In genomic region chr4:71009796-71010588, GRCh38 we compare ENCODE assay signal across 8 cellular contexts. TPM values are rescaled to one million over a fixed set of nuclear protein-coding genes. Genes with fewer than 3 reads are reported as not detected.
A peak's percentile ranks its signal among the peaks of the same experiment; 100 is the strongest.
DNase-seq lines count a peak whose midpoint lies in the region; ATAC-seq and TF ChIP-seq lines count a peak whose summit lies in the region.

No MANE protein-coding gene starts in this region.

- H3K79me2 ChIP-seq in DND-41 (ENCODE audit: insufficient read depth, low read length), result peaks cover 91% of the 10 kb centered on the region

- DNase-seq in DND-41, result no peak
- DNase-seq in HuH-7.5 (ENCODE audit: low spot score), result peak; percentile 29
- no peak for DNase-seq in T-helper 2 cell treated with Interferon-gamma antibody and Interleukin-4, amounts not matched to agents 5 μg/mL and 100 μg/mL, for 36 hours (ENCODE audit: low spot score)
- DNase-seq in fibroblast of the aortic adventitia (ENCODE audit: low read depth), result peak; percentile 74
- no peak for DNase-seq in psoas muscle
- DNase-seq in GM19238 (ENCODE audit: insufficient read length, low spot score), result no peak
- DNase-seq in activated CD4-positive, alpha-beta T cell treated with anti-CD3 and anti-CD28 coated beads, Interleukin-2, amount 50 U/mL, for 48 hours, result no peak

- no peak overlapping the region for H3K4me3 ChIP-seq in DND-41 (ENCODE audit: low read depth in 1 of 2, low read length in 2 of 2)
- no peak overlapping the region for H3K4me3 ChIP-seq in fibroblast of the aortic adventitia (ENCODE audit: low read depth, low read length)
- H3K4me3 ChIP-seq in psoas muscle, result no peak overlapping the region

- H3K27me3 ChIP-seq in DND-41 (ENCODE audit: insufficient read depth, low read length, poor library complexity) (no peaks in the 10 kb centered on the region), psoas muscle (ENCODE audit: insufficient read depth in 3 of 3, low read length in 2 of 3) (no peaks in the 10 kb centered on the region)

- peaks cover 52% of the 10 kb centered on the region for H3K36me3 Mint-ChIP-seq in T-helper 2 cell treated with Interferon-gamma antibody and Interleukin-4, amounts not matched to agents 5 μg/mL and 100 μg/mL, for 36 hours (ENCODE audit: low read depth)

- peaks cover 31% of the 10 kb centered on the region for H3K4me1 Mint-ChIP-seq in T-helper 2 cell treated with Interferon-gamma antibody and Interleukin-4, amounts not matched to agents 5 μg/mL and 100 μg/mL, for 36 hours (ENCODE audit: low read depth)

- peak overlapping the region; percentile 23; the same call in 1 of the 2 replicates for H3K27ac ChIP-seq in DND-41 (ENCODE audit: low read length)
- no peak overlapping the region for H3K27ac ChIP-seq in psoas muscle

- 3 to 9% (median 7%) methylated on average over 3 of the region's 3 CpGs for WGBS in psoas muscle, 3 donors

- ATAC-seq in DND-41 (ENCODE audit: insufficient read depth, low read depth), result peak; percentile 73
- peak; percentile 57 for ATAC-seq in GM19023 (IDR thresholded peaks at IDR 0.05; ENCODE audit: unreplicated experiment)
- peak in 1 of 4 donors; percentile 61 for ATAC-seq in psoas muscle

- H3K27me3 Mint-ChIP-seq in T-helper 2 cell treated with Interferon-gamma antibody and Interleukin-4, amounts not matched to agents 5 μg/mL and 100 μg/mL, for 36 hours (ENCODE audit: low read depth), result no peaks in the 10 kb centered on the region

- intact Hi-C loops in psoas muscle (cut with DNase I), result no loop called here

- no peak overlapping the region for H3K9ac ChIP-seq in DND-41 (ENCODE audit: low read depth, low read length)

- H3K4me3 Mint-ChIP-seq in T-helper 2 cell treated with Interferon-gamma antibody and Interleukin-4, amounts not matched to agents 5 μg/mL and 100 μg/mL, for 36 hours, result peak overlapping the region; percentile 22

- H3K9me3 Mint-ChIP-seq in T-helper 2 cell treated with Interferon-gamma antibody and Interleukin-4, amounts not matched to agents 5 μg/mL and 100 μg/mL, for 36 hours, result peaks cover 14% of the 10 kb centered on the region

- H3K4me2 ChIP-seq in DND-41 (ENCODE audit: insufficient read depth, low read length), result peak overlapping the region; percentile 5; the same call in 1 of the 2 replicates

- peaks cover 58% of the 10 kb centered on the region for H4K20me1 ChIP-seq in DND-41 (ENCODE audit: insufficient read depth, low read length)

- H3K36me3 ChIP-seq in DND-41 (ENCODE audit: insufficient read depth, low read length) (peaks cover 69% of the 10 kb centered on the region), psoas muscle (ENCODE audit: insufficient read depth in 1 of 2, low read depth in 1 of 2) (no peaks in the 10 kb centered on the region)

- H3K27ac Mint-ChIP-seq in T-helper 2 cell treated with Interferon-gamma antibody and Interleukin-4, amounts not matched to agents 5 μg/mL and 100 μg/mL, for 36 hours, result peak overlapping the region; percentile 6

- no peaks in the 10 kb centered on the region for H3K9me3 ChIP-seq in DND-41 (ENCODE audit: insufficient read depth, low read length, severe bottlenecking)
- no peaks in the 10 kb centered on the region for H3K9me3 ChIP-seq in psoas muscle

- TF ChIP-seq CTCF in DND-41 (IDR thresholded peaks at IDR 0.05; ENCODE audit: borderline replicate concordance, extremely low read depth, low read length, poor library complexity, severe bottlenecking), result peak; percentile 72
- TF ChIP-seq CTCF in fibroblast of the aortic adventitia (IDR thresholded peaks at IDR 0.05; ENCODE audit: insufficient read depth, low read length), result peak; percentile 56
- peak; percentile 71 for TF ChIP-seq CTCF in psoas muscle (IDR thresholded peaks at IDR 0.05)

- H2AFZ ChIP-seq in DND-41 (ENCODE audit: low read depth, low read length), result no peak overlapping the region

- H3K4me1 ChIP-seq in DND-41 (ENCODE audit: insufficient read depth, low read length) (peaks cover 27% of the 10 kb centered on the region), psoas muscle (no peaks in the 10 kb centered on the region)

RNA-seq across cellular contexts. Expression of gene DCK, which starts 16.5 kb away (rescaled TPM):
- total RNA-seq in fibroblast of the aortic adventitia (ENCODE audit: low replicate concordance) (3.8 and 35.2 TPM in 2 replicates), psoas muscle (1 to 10 TPM; 4.5 to 6.9 (median 5.8) TPM)
- 10 to 100 TPM in 1 of 3 donors, 1 to 10 TPM in 2; 4.3 to 12.9 (median 6.9) TPM for polyA plus RNA-seq in psoas muscle

Comparison
In these comparisons a context has a peak if more than half of its experiments do, and no peak if none do; other contexts are left out.
1. DNase-seq: peak in HuH-7.5 (single experiment) and fibroblast of the aortic adventitia (single experiment); none in DND-41 (single experiment), T-helper 2 cell treated with Interferon-gamma antibody and Interleukin-4, amounts not matched to agents 5 μg/mL and 100 μg/mL, for 36 hours (single experiment), psoas muscle (0 of 2), GM19238 (single experiment) and activated CD4-positive, alpha-beta T cell treated with anti-CD3 and anti-CD28 coated beads, Interleukin-2, amount 50 U/mL, for 48 hours (0 of 2).
2. Peak in every context shown above with its lines, with median percentiles within 50 percentile points of each other: CTCF ChIP-seq.